In genomic region chr7:148884299-148885022, GRCh38 we compare ENCODE assay signal across 8 cellular contexts. TPM values are rescaled to one million over a fixed set of nuclear protein-coding genes. Genes with fewer than 3 reads are reported as not detected.
DNase-seq lines count a peak whose midpoint lies in the region; ATAC-seq and TF ChIP-seq lines count a peak whose summit lies in the region.

No MANE protein-coding gene starts in this region.

- peaks cover 3% of the 10 kb centered on the region for H3K27me3 Mint-ChIP-seq in neural crest cell (ENCODE audit: low read depth)
- H3K27me3 Mint-ChIP-seq in stimulated activated naive CD8-positive, alpha-beta T cell treated with anti-CD3 and anti-CD28 coated beads, Interleukin-15, amount 100 ng/mL, for 72 hours = no peaks in the 10 kb centered on the region

- H3K4me1 Mint-ChIP-seq in neural crest cell = peaks cover 28% of the 10 kb centered on the region
- H3K4me1 Mint-ChIP-seq in stimulated activated naive CD8-positive, alpha-beta T cell treated with anti-CD3 and anti-CD28 coated beads, Interleukin-15, amount 100 ng/mL, for 72 hours = peaks cover 43% of the 10 kb centered on the region

- no peak for TF ChIP-seq CTCF in RWPE1 (conservative IDR thresholded peaks at IDR 0.05; ENCODE audit: low read depth)
- TF ChIP-seq CTCF in neural crest cell (conservative IDR thresholded peaks at IDR 0.05) = no peak

- POLR2A ChIA-PET in RWPE1 (lab: Yijun Ruan, JAX; ENCODE audit: low non-redundant PET) = no interaction called here

- peak overlapping the region; percentile 91 for H3K4me3 Mint-ChIP-seq in neural crest cell
- peak overlapping the region; percentile 88 to 95 for H3K4me3 Mint-ChIP-seq in stimulated activated naive CD8-positive, alpha-beta T cell treated with anti-CD3 and anti-CD28 coated beads, Interleukin-15, amount 100 ng/mL, for 72 hours

- DNase-seq in ELR (ENCODE audit: low read depth) (peak; percentile 90), H4 (ENCODE audit: low spot score) (peak; percentile 77), LHCN-M2 (ENCODE audit: low read depth) (peak; percentile 93), RWPE1 (ENCODE audit: low spot score) (peak; percentile 99), fibroblast of the conjunctiva (ENCODE audit: low read depth) (peak; percentile 81), neural crest cell (ENCODE audit: low read depth, low spot score) (peak; percentile 88)
- DNase-seq in activated effector memory CD4-positive, alpha-beta T cell treated with anti-CD3 and anti-CD28 coated beads, Interleukin-2, amount 50 U/mL, for 16 hours = peak; percentile 98
- peak; percentile 96 for DNase-seq in stimulated activated naive CD8-positive, alpha-beta T cell treated with anti-CD3 and anti-CD28 coated beads, Interleukin-15, amount 100 ng/mL, for 72 hours

- H3K27ac Mint-ChIP-seq in neural crest cell (ENCODE audit: unreplicated experiment) = peak overlapping the region; percentile 89
- H3K27ac Mint-ChIP-seq in stimulated activated naive CD8-positive, alpha-beta T cell treated with anti-CD3 and anti-CD28 coated beads, Interleukin-15, amount 100 ng/mL, for 72 hours = peak overlapping the region; percentile 98

- CTCF ChIA-PET in RWPE1 (lab: Yijun Ruan, JAX) = interaction anchor here (0.6 kb wide), 2 partner anchors 12 to 454 kb away, joined by 3 read pairs; no protein-coding TSS in a partner anchor

- peaks cover 3% of the 10 kb centered on the region for H3K36me3 Mint-ChIP-seq in neural crest cell (ENCODE audit: low read depth)

- peaks cover 2% of the 10 kb centered on the region for H3K9me3 Mint-ChIP-seq in neural crest cell
- no peaks in the 10 kb centered on the region for H3K9me3 Mint-ChIP-seq in stimulated activated naive CD8-positive, alpha-beta T cell treated with anti-CD3 and anti-CD28 coated beads, Interleukin-15, amount 100 ng/mL, for 72 hours

- H3K27ac ChIP-seq in RWPE1 = peak overlapping the region; percentile 95

- peak; percentile 93 for ATAC-seq in stimulated activated naive CD8-positive, alpha-beta T cell treated with anti-CD3 and anti-CD28 coated beads, Interleukin-15, amount 100 ng/mL, for 72 hours

RNA-seq across cellular contexts. Expression of gene EZH2, which starts 0.4 kb away (rescaled TPM):
- 15.2 and 30.6 TPM in 2 replicates for total RNA-seq in H4 (2014; rRNA removed; shearing (Covaris generic))
- total RNA-seq in LHCN-M2 (2014; rRNA removed) (44.9 and 52.9 TPM in 2 replicates), neural crest cell (105 and 106 TPM in 2 replicates)
- polyA plus RNA-seq in LHCN-M2 (2012) = 17.1 TPM

Comparison
In these comparisons a context has a peak if more than half of its experiments do, and no peak if none do; other contexts are left out.
1. Peak in every context shown above with its lines: DNase-seq, ATAC-seq and H3K27ac ChIP-seq.